Comparison of ENCODE assay signal across 18 cellular contexts in genomic region chr9:6609499-6610016, GRCh38. TPM values are rescaled to one million over a fixed set of nuclear protein-coding genes. Genes with fewer than 3 reads are reported as not detected.
DNase-seq lines count a peak whose midpoint lies in the region; ATAC-seq and TF ChIP-seq lines count a peak whose summit lies in the region.
"Had no signal": no experiment of that assay in that cellular context is flagged by ENCODE, and none has a peak within 500 bp of the region (broad histone marks: within the 10 kb centered on the region; RNA-seq: fewer than 3 reads in every experiment).

No MANE protein-coding gene starts in this region.

- no peak for TF ChIP-seq CTCF in GM23338 (conservative IDR thresholded peaks at IDR 0.05; ENCODE audit: low read depth in 2 of 2)
- no peak for TF ChIP-seq CTCF in liver (IDR thresholded peaks at IDR 0.05; ENCODE audit: low read depth, low read length, missing input control)
- TF ChIP-seq CTCF in osteoblast (IDR thresholded peaks at IDR 0.05; ENCODE audit: extremely low read depth, low read depth, low read length) = no peak
- TF ChIP-seq CTCF in endodermal cell (conservative IDR thresholded peaks at IDR 0.05) = no peak

- ATAC-seq in GM23338 (no peak), T-helper 17 cell (no peak), GM21515 (IDR thresholded peaks at IDR 0.05; ENCODE audit: unreplicated experiment) (no peak)
- ATAC-seq: GM12878, HCT116, K562 had no signal

- 67% methylated on average over 11 of the region's 11 CpGs for WGBS in liver
- WGBS in endodermal cell (ENCODE audit: insufficient coverage in 1 of 2, insufficient read length in 1 of 2), 2 experiments = 86 to 97% methylated on average over 3 to 8 of the region's 11 CpGs

- H3K9me3 ChIP-seq in T-helper 17 cell (ENCODE audit: control insufficient read depth, low read length, poor library complexity, severe bottlenecking) (no peaks in the 10 kb centered on the region), liver (ENCODE audit: control insufficient read depth in 4 of 4, low read length in 3 of 4) (no peaks in the 10 kb centered on the region), osteoblast (ENCODE audit: low read depth, low read length) (no peaks in the 10 kb centered on the region), endodermal cell (ENCODE audit: control insufficient read depth, low read length) (no peaks in the 10 kb centered on the region)

- H3K27ac ChIP-seq in GM23338 (ENCODE audit: low read depth) (no peak overlapping the region), liver (ENCODE audit: low read depth in 1 of 2, low read length in 2 of 2) (peak overlapping the region in 1 of 2 donors; percentile 35), osteoblast (ENCODE audit: low read depth, low read length) (no peak overlapping the region), endodermal cell (ENCODE audit: low read depth, low read length) (no peak overlapping the region)
- H3K27ac ChIP-seq: C4-2B, GM23248 had no signal

- H3K4me1 ChIP-seq in GM23338 (ENCODE audit: insufficient read depth) (no peaks in the 10 kb centered on the region), liver (ENCODE audit: control insufficient read depth in 4 of 4, insufficient read depth in 4 of 4, low read length in 3 of 4) (peaks cover 2 to 14% (median 10%) of the 10 kb centered on the region in 4 donors), osteoblast (ENCODE audit: insufficient read depth, low read length) (no peaks in the 10 kb centered on the region), endodermal cell (ENCODE audit: control insufficient read depth, insufficient read depth, low read length) (no peaks in the 10 kb centered on the region)

- H3K27me3 ChIP-seq in GM23338 (ENCODE audit: insufficient read depth) = no peaks in the 10 kb centered on the region
- H3K27me3 ChIP-seq in liver (ENCODE audit: control insufficient read depth in 4 of 4, insufficient read depth in 4 of 4, low read length in 3 of 4) = no peaks in the 10 kb centered on the region
- H3K27me3 ChIP-seq in osteoblast (ENCODE audit: insufficient read depth, low read length) = no peaks in the 10 kb centered on the region
- H3K27me3 ChIP-seq in endodermal cell (ENCODE audit: control insufficient read depth, insufficient read depth, low read length, poor library complexity, severe bottlenecking) = no peaks in the 10 kb centered on the region

- no peak overlapping the region for H3K9ac ChIP-seq in liver (ENCODE audit: low read depth in 1 of 2, low read length in 2 of 2)
- H3K9ac ChIP-seq in endodermal cell (ENCODE audit: extremely low read depth, low read length, poor library complexity, severe bottlenecking) = no peak overlapping the region
- H3K9ac ChIP-seq: GM23248 had no signal

- H3K79me2 ChIP-seq in GM23338 (replicated peaks; ENCODE audit: insufficient read depth) (no peaks in the 10 kb centered on the region; the same call in 1 of the 2 replicates), osteoblast (ENCODE audit: insufficient read depth, low read length) (no peaks in the 10 kb centered on the region)

- H3K9me3 Mint-ChIP-seq in GM23338 = no peaks in the 10 kb centered on the region
- H3K9me3 Mint-ChIP-seq in endodermal cell = no peaks in the 10 kb centered on the region
- H3K9me3 Mint-ChIP-seq: CD4-positive, alpha-beta T cell; HFFc6 had no signal

- H3K4me3 ChIP-seq in GM23338 (no peak overlapping the region), liver (ENCODE audit: low read depth in 1 of 3, low read length in 3 of 3) (no peak overlapping the region), osteoblast (ENCODE audit: insufficient read depth, low read length) (no peak overlapping the region), endodermal cell (ENCODE audit: low read length) (no peak overlapping the region)
- H3K4me3 ChIP-seq: GM12878, GM23248, K562 had no signal

- H3K4me2 ChIP-seq in GM23338 = no peak overlapping the region
- no peak overlapping the region for H3K4me2 ChIP-seq in osteoblast (ENCODE audit: insufficient read depth, low read length)

- TF ChIP-seq RAD21 in liver (IDR thresholded peaks at IDR 0.05) = no peak

- H3K36me3 ChIP-seq in GM23338 (ENCODE audit: insufficient read depth) (peaks cover 38% of the 10 kb centered on the region), liver (ENCODE audit: control insufficient read depth in 4 of 4, insufficient read depth in 3 of 4, low read depth in 1 of 4, low read length in 3 of 4) (peaks cover 11 to 29% (median 22%) of the 10 kb centered on the region in 4 donors), osteoblast (ENCODE audit: insufficient read depth, low read length) (no peaks in the 10 kb centered on the region), endodermal cell (ENCODE audit: control insufficient read depth, insufficient read depth, low read length) (peaks cover 9% of the 10 kb centered on the region)

- H3K27me3 Mint-ChIP-seq in GM23338 (ENCODE audit: insufficient read depth, low read depth, poor library complexity) (no peaks in the 10 kb centered on the region), T-helper 17 cell (no peaks in the 10 kb centered on the region), endodermal cell (ENCODE audit: insufficient read depth) (no peaks in the 10 kb centered on the region)
- H3K27me3 Mint-ChIP-seq: CD4-positive, alpha-beta T cell had no signal

- H3K4me3 Mint-ChIP-seq in GM23338 (no peak overlapping the region), T-helper 17 cell (no peak overlapping the region), endodermal cell (no peak overlapping the region)
- H3K4me3 Mint-ChIP-seq: CD4-positive, alpha-beta T cell; HFFc6 had no signal

- no peak overlapping the region for H2AFZ ChIP-seq in GM23338
- no peak overlapping the region for H2AFZ ChIP-seq in osteoblast (ENCODE audit: low read length)
- H2AFZ ChIP-seq: GM23248 had no signal

- DNase-seq in GM23338 (ENCODE audit: low spot score) (no peak), T-helper 17 cell (no peak), osteoblast (ENCODE audit: insufficient read length, low spot score, missing footprints) (peak; percentile 21), endodermal cell (no peak), HuH-7.5 (ENCODE audit: low spot score) (no peak), SIG-M5 (lab: John Stamatoyannopoulos, UW) (no peak)
- DNase-seq: AML-193; CD4-positive, alpha-beta T cell; DND-41; EL; GM23248; HFFc6 had no signal

- H3K27ac Mint-ChIP-seq in GM23338 = peak overlapping the region; percentile 81; the same call in 1 of the 2 replicates
- H3K27ac Mint-ChIP-seq in T-helper 17 cell = peak overlapping the region; percentile 43
- H3K27ac Mint-ChIP-seq in endodermal cell = no peak overlapping the region
- H3K27ac Mint-ChIP-seq: CD4-positive, alpha-beta T cell; HFFc6 had no signal

- H3K4me1 Mint-ChIP-seq in GM23338 (peaks cover 3% of the 10 kb centered on the region; the same call in 1 of the 3 replicates), T-helper 17 cell (peaks cover 3% of the 10 kb centered on the region), endodermal cell (no peaks in the 10 kb centered on the region)

- H3F3A ChIP-seq in GM23338 (replicated peaks; ENCODE audit: low read depth) = no peaks in the 10 kb centered on the region

- H4K20me1 ChIP-seq in GM23338 (replicated peaks; ENCODE audit: insufficient read depth) = no peaks in the 10 kb centered on the region; the same call in none of the 2 replicates
- no peaks in the 10 kb centered on the region for H4K20me1 ChIP-seq in osteoblast (ENCODE audit: insufficient read depth, low read length)

- peaks cover 53% of the 10 kb centered on the region for H3K36me3 Mint-ChIP-seq in GM23338 (ENCODE audit: low read depth)
- no peaks in the 10 kb centered on the region for H3K36me3 Mint-ChIP-seq in T-helper 17 cell (ENCODE audit: low read depth)
- H3K36me3 Mint-ChIP-seq in endodermal cell (ENCODE audit: low read depth) = peaks cover 29% of the 10 kb centered on the region

- H3K9me2 ChIP-seq in GM23338 (ENCODE audit: insufficient read depth) = no peaks in the 10 kb centered on the region

TF ChIP-seq in GM23338, 12 proteins besides CTCF, POLR2A, EP300 and RAD21 (continues in another document):
- no peak for TF ChIP-seq CREB1 (CRISPR knock-in tag; IDR thresholded peaks at IDR 0.05; ENCODE audit: low read depth)
- TF ChIP-seq ETS1 (IDR thresholded peaks at IDR 0.05) = no peak
- no peak for TF ChIP-seq EZH2phosphoT487 (IDR thresholded peaks at IDR 0.05; ENCODE audit: unreplicated experiment)
- no peak for TF ChIP-seq EZH2 (IDR thresholded peaks at IDR 0.05; ENCODE audit: low read depth, unreplicated experiment)
- TF ChIP-seq POLR2AphosphoS5 (IDR thresholded peaks at IDR 0.05; ENCODE audit: low read depth) = no peak

TF ChIP-seq in liver, 16 proteins besides CTCF, POLR2A, EP300 and RAD21 (continues in another document):
- peak in 1 of 2 donors; percentile 28 for TF ChIP-seq RXRA (IDR thresholded peaks at IDR 0.05)
- TF ChIP-seq REST (IDR thresholded peaks at IDR 0.05) = no peak
- TF ChIP-seq HNF4G (IDR thresholded peaks at IDR 0.05) = peak; percentile 34

RNA-seq across cellular contexts. Expression of gene GLDC, which starts 36.0 kb away (rescaled TPM):
- total RNA-seq in GM23338 (2014; rRNA removed; shearing (Covaris generic)) = 133 and 139 TPM in 2 replicates
- polyA plus RNA-seq in GM23338 (2016; fragmentation: Nextera tagmentation; extraction: Ambion mirVana) = 63.5 and 71.9 TPM in 2 replicates
- 1 to 10 TPM in 1 of 2 donors, not detected in 1; 1.1 TPM for total RNA-seq in T-helper 17 cell
- 100 to 1,000 TPM in 1 of 2 donors, 10 to 100 TPM in 1; 55.9 to 102 TPM for total RNA-seq in liver
- 10 to 100 TPM; 26.7 to 62.8 TPM for polyA plus RNA-seq in liver
- 0.72 and 2.4 TPM in 2 replicates for total RNA-seq in osteoblast
- total RNA-seq in endodermal cell = 10 to 100 TPM in 1 of 2 donors, 1 to 10 TPM in 1; 8.9 to 38.8 TPM
- 43.8 TPM for polyA plus RNA-seq in endodermal cell (2013, experiment 1 of 2)
- 35.4 TPM for polyA plus RNA-seq in endodermal cell (2013, experiment 2 of 2)
- total RNA-seq: CD4-positive, alpha-beta T cell had no signal
